ENCODE assay signal across 25 cellular contexts in the genomic region with DNA sequence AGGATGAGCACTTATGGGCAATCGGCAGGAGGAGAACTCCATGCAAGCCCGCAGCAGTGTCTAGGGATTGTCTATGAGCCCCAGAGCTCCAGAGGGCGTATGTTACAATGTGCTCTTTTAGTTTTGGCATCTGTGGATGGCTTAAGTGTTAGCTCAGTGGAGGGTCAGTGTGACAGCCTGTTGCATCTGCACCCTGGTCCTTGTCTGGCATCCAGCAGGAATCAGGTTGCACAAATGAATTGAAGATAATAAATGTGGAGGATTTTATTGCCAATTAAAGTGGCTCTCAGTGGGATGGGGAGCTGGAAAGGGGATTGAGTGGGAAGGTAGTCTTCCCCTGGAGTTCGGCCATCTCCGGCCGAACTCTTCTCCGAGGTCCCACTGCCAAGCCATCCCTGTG. TPM values are rescaled to one million over a fixed set of nuclear protein-coding genes. Genes with fewer than 3 reads are reported as not detected.
"Had no signal": no experiment of that assay in that cellular context is flagged by ENCODE, and none has a peak within 500 bp of the region (broad histone marks: within the 10 kb centered on the region; RNA-seq: fewer than 3 reads in every experiment).

No MANE protein-coding gene starts in this region.

- H3K4me3 Mint-ChIP-seq: dendritic cell treated with granulocyte-macrophage colony-stimulating factor and Interleukin-4, amounts not matched to agents 40 ng/mL and 50 ng/mL, for 4 days; immature natural killer cell; naive thymus-derived CD8-positive, alpha-beta T cell; nephron progenitor cell; stimulated activated memory B cell treated with anti-CD40 and anti-IgM and Interleukin-4, amounts not matched to agents 10 μg/mL and 1 μg/mL and 100 μg/mL, for 72 hours had no signal

- H3K36me3 Mint-ChIP-seq: immature natural killer cell; naive thymus-derived CD8-positive, alpha-beta T cell; stimulated activated memory B cell treated with anti-CD40 and anti-IgM and Interleukin-4, amounts not matched to agents 10 μg/mL and 1 μg/mL and 100 μg/mL, for 72 hours had no signal

- H3K4me1 Mint-ChIP-seq: immature natural killer cell; naive thymus-derived CD8-positive, alpha-beta T cell; stimulated activated memory B cell treated with anti-CD40 and anti-IgM and Interleukin-4, amounts not matched to agents 10 μg/mL and 1 μg/mL and 100 μg/mL, for 72 hours had no signal

- H3K27ac ChIP-seq: colonic mucosa, esophagus squamous epithelium, psoas muscle, skin epidermis, spleen, thoracic aorta, tibial nerve, upper lobe of right lung had no signal

- H3K9me3 Mint-ChIP-seq: stimulated activated memory B cell treated with anti-CD40 and anti-IgM and Interleukin-4, amounts not matched to agents 10 μg/mL and 1 μg/mL and 100 μg/mL, for 72 hours had no signal

- H3K9me3 ChIP-seq: colonic mucosa, esophagus squamous epithelium, thoracic aorta, upper lobe of right lung, uterus had no signal

- ATAC-seq: left lobe of liver; naive thymus-derived CD8-positive, alpha-beta T cell; psoas muscle; right cardiac atrium; stimulated activated memory B cell treated with anti-CD40 and anti-IgM and Interleukin-4, amounts not matched to agents 10 μg/mL and 1 μg/mL and 100 μg/mL, for 72 hours; stimulated activated naive CD8-positive, alpha-beta T cell treated with anti-CD3 and anti-CD28 coated beads, Interleukin-15, Interleukin-2, amounts not matched to agents 100 U/mL and 50 U/mL, for 24 hours; upper lobe of right lung had no signal

- FAIRE-seq: endothelial cell of umbilical vein, kidney had no signal

- H3K27me3 Mint-ChIP-seq: dendritic cell treated with granulocyte-macrophage colony-stimulating factor and Interleukin-4, amounts not matched to agents 40 ng/mL and 50 ng/mL, for 4 days had no signal

- H3K27ac Mint-ChIP-seq: dendritic cell treated with granulocyte-macrophage colony-stimulating factor and Interleukin-4, amounts not matched to agents 40 ng/mL and 50 ng/mL, for 4 days; immature natural killer cell; naive thymus-derived CD8-positive, alpha-beta T cell; nephron progenitor cell; stimulated activated memory B cell treated with anti-CD40 and anti-IgM and Interleukin-4, amounts not matched to agents 10 μg/mL and 1 μg/mL and 100 μg/mL, for 72 hours had no signal

- H3K4me1 ChIP-seq: colonic mucosa, psoas muscle, spleen had no signal

- H3K36me3 ChIP-seq: colonic mucosa, spleen, thoracic aorta, upper lobe of right lung, uterus had no signal

- DNase-seq: colonic mucosa; effector CD8-positive, alpha-beta T cell; esophagus squamous epithelium; foreskin melanocyte; hypothalamus; immature natural killer cell; kidney; mesendoderm; naive thymus-derived CD8-positive, alpha-beta T cell; nephron progenitor cell; nucleus accumbens; psoas muscle; right cardiac atrium; spleen; stimulated activated CD4-positive, alpha-beta T cell treated with anti-CD3 and anti-CD28 coated beads, Interleukin-4, amount 100 ng/mL, for 4 hours; stimulated activated naive CD8-positive, alpha-beta T cell treated with anti-CD3 and anti-CD28 coated beads, Interleukin-15, Interleukin-2, amounts not matched to agents 100 U/mL and 50 U/mL, for 24 hours; upper lobe of right lung; uterus had no signal

- H3K4me3 ChIP-seq: colonic mucosa, esophagus squamous epithelium, psoas muscle, skin epidermis, spleen, thoracic aorta, tibial nerve, upper lobe of right lung, uterus had no signal

- H3K27me3 ChIP-seq: colonic mucosa, esophagus squamous epithelium, spleen, tibial nerve, upper lobe of right lung, uterus had no signal

RNA-seq across cellular contexts. Expression of gene PRICKLE2, which starts 11.8 kb away (rescaled TPM):
- total RNA-seq: naive thymus-derived CD8-positive, alpha-beta T cell had no signal
- polyA plus RNA-seq: naive thymus-derived CD8-positive, alpha-beta T cell had no signal
